Comparison of ENCODE assay signal across 14 cellular contexts in the genomic region with DNA sequence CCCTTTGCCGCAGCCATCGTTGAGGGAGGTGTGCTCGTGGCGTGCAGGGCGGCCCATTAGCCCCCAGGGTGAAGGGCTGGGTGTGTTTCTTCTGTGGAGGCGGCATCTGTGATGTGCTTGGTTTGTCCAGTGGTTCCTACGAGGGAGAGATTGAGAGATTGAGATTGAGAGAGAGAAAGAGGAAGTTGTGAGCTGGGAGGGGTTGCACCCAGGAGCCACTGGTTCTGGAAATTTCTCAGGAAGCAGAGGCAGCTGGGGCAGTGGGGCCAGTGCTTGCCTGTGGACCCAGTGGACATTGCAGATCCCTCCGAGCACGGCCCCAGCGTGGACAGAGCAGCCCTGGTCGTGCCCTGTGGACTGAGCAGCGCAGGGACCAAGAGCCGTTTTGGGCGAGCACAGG.
DNase-seq lines count a peak whose midpoint lies in the region; ATAC-seq and TF ChIP-seq lines count a peak whose summit lies in the region.
"Had no signal": no experiment of that assay in that cellular context is flagged by ENCODE, and none has a peak within 500 bp of the region (broad histone marks: within the 10 kb centered on the region; RNA-seq: fewer than 3 reads in every experiment).

No MANE protein-coding gene starts in this region.

- TF ChIP-seq CTCF in brain (conservative IDR thresholded peaks at IDR 0.05) (no peak), foreskin fibroblast (IDR thresholded peaks at IDR 0.05; ENCODE audit: low read depth, low read length) (no peak), body of pancreas (IDR thresholded peaks at IDR 0.05) (no peak)

- no peak overlapping the region for H3K14ac ChIP-seq in neuronal stem cell (ENCODE audit: low read length)

- H3K4me1 ChIP-seq in neuronal stem cell (ENCODE audit: control insufficient read depth in 2 of 2, insufficient read depth in 1 of 2, low read depth in 1 of 2, low read length in 2 of 2) = no peaks in the 10 kb centered on the region
- peaks cover 22% of the 10 kb centered on the region for H3K4me1 ChIP-seq in body of pancreas
- H3K4me1 ChIP-seq: A549 had no signal

- H3K36me3 ChIP-seq in neuronal stem cell (replicated peaks in 1 of 2; ENCODE audit: control insufficient read depth in 2 of 2, insufficient read depth in 2 of 2, low read length in 2 of 2) (peaks cover 31 to 88% of the 10 kb centered on the region in 2 donors), body of pancreas (replicated peaks in 1 of 2; ENCODE audit: insufficient read depth in 1 of 2, low read depth in 2 of 2) (no peaks in the 10 kb centered on the region)

- peaks cover 24% of the 10 kb centered on the region for H3K4me1 Mint-ChIP-seq in activated CD4-positive, alpha-beta T cell treated with anti-CD3 and anti-CD28 coated beads for 36 hours
- peaks cover 10% of the 10 kb centered on the region for H3K4me1 Mint-ChIP-seq in brain
- H3K4me1 Mint-ChIP-seq: mesothelial cell of epicardium had no signal

- H2AFZ ChIP-seq in neuronal stem cell (ENCODE audit: low read length) = no peak overlapping the region

- H3K79me1 ChIP-seq in neuronal stem cell (ENCODE audit: low read depth, low read length) = peaks cover 9% of the 10 kb centered on the region

- no peaks in the 10 kb centered on the region for H3K27me3 ChIP-seq in neuronal stem cell (ENCODE audit: control insufficient read depth in 3 of 3, insufficient read depth in 3 of 3, low read depth in 1 of 3, low read length in 3 of 3)
- H3K27me3 ChIP-seq in body of pancreas = no peaks in the 10 kb centered on the region
- H3K27me3 ChIP-seq: tibial artery had no signal

- H3K9me3 Mint-ChIP-seq in activated CD4-positive, alpha-beta T cell treated with anti-CD3 and anti-CD28 coated beads for 36 hours (ENCODE audit: low read depth) = no peaks in the 10 kb centered on the region
- H3K9me3 Mint-ChIP-seq in brain = no peaks in the 10 kb centered on the region
- H3K9me3 Mint-ChIP-seq: mesothelial cell of epicardium had no signal

- peaks cover 23% of the 10 kb centered on the region for H3K36me3 Mint-ChIP-seq in activated CD4-positive, alpha-beta T cell treated with anti-CD3 and anti-CD28 coated beads for 36 hours (ENCODE audit: low read depth)
- peaks cover 39% of the 10 kb centered on the region for H3K36me3 Mint-ChIP-seq in brain

- CTCF ChIA-PET in activated CD4-positive, alpha-beta T cell treated with anti-CD3 and anti-CD28 coated beads for 36 hours (lab: Charles Lee) = interaction anchor here (0.8 kb wide), 1 partner anchor 243 kb away, joined by 3 read pairs; no protein-coding TSS in a partner anchor

- DNase-seq in activated CD4-positive, alpha-beta T cell treated with anti-CD3 and anti-CD28 coated beads for 36 hours = no peak
- DNase-seq in activated CD4-positive, alpha-beta T cell treated with anti-CD3 and anti-CD28 coated beads for 1 hour = no peak
- DNase-seq in MV-4-11 (lab: John Stamatoyannopoulos, UW) (peak; percentile 57), neuronal stem cell (ENCODE audit: low spot score) (no peak), foreskin fibroblast (no peak), body of pancreas (no peak)
- DNase-seq: hippocampal formation, NCI-H1417, NCI-H748 treated with DMSO at 0.1 percent for 48 hours had no signal

- H2BK120ac ChIP-seq in neuronal stem cell (ENCODE audit: low read depth, low read length) = no peak overlapping the region

- no peak overlapping the region for H3K9ac ChIP-seq in neuronal stem cell (ENCODE audit: low read depth, low read length, poor library complexity)

- POLR2A ChIA-PET in activated CD4-positive, alpha-beta T cell treated with anti-CD3 and anti-CD28 coated beads for 36 hours (lab: Charles Lee) = no interaction called here

- no peak overlapping the region for H3K4me3 Mint-ChIP-seq in activated CD4-positive, alpha-beta T cell treated with anti-CD3 and anti-CD28 coated beads for 36 hours
- H3K4me3 Mint-ChIP-seq in brain = no peak overlapping the region
- H3K4me3 Mint-ChIP-seq: mesothelial cell of epicardium had no signal

- H2AK5ac ChIP-seq in neuronal stem cell (ENCODE audit: low read depth, low read length) = peak overlapping the region; percentile 43

- H4K8ac ChIP-seq in neuronal stem cell (ENCODE audit: low read depth, low read length) = no peak overlapping the region

- H3K9me3 ChIP-seq in neuronal stem cell (replicated peaks in 1 of 2; ENCODE audit: control insufficient read depth in 2 of 2, insufficient read depth in 1 of 2, low read depth in 1 of 2, low read length in 2 of 2) (no peaks in the 10 kb centered on the region), body of pancreas (no peaks in the 10 kb centered on the region)
- H3K9me3 ChIP-seq: A549, tibial artery had no signal

- H3K4ac ChIP-seq in neuronal stem cell (ENCODE audit: low read length) = no peak overlapping the region

- H3K4me3 ChIP-seq in neuronal stem cell (ENCODE audit: low read length in 2 of 2) = no peak overlapping the region
- H3K4me3 ChIP-seq in foreskin fibroblast (ENCODE audit: low read depth in 1 of 2, low read length in 2 of 2) = no peak overlapping the region
- H3K4me3 ChIP-seq in body of pancreas = no peak overlapping the region
- H3K4me3 ChIP-seq: A549, tibial artery had no signal

- H3K23ac ChIP-seq in neuronal stem cell (ENCODE audit: low read depth, low read length, poor library complexity) = no peak overlapping the region

- H2BK15ac ChIP-seq in neuronal stem cell (ENCODE audit: low read length) = no peak overlapping the region

- intact Hi-C loops in activated CD4-positive, alpha-beta T cell treated with anti-CD3 and anti-CD28 coated beads for 36 hours (cut with DNase I, micrococcal nuclease) = loop anchor here in 1 of 2 experiments (10.0 kb wide), 1 partner anchor 247 kb away; no protein-coding TSS in a partner anchor
- intact Hi-C loops in body of pancreas (cut with DNase I) = loop anchor here (10.0 kb wide), 1 partner anchor 127 kb away; no protein-coding TSS in a partner anchor

- no peak overlapping the region for H3K18ac ChIP-seq in neuronal stem cell (ENCODE audit: low read length)

- H3K27ac ChIP-seq in neuronal stem cell (replicated peaks; ENCODE audit: low read length) (no peak overlapping the region), body of pancreas (no peak overlapping the region)
- H3K27ac ChIP-seq: A549, tibial artery had no signal

- H3K27me3 Mint-ChIP-seq in activated CD4-positive, alpha-beta T cell treated with anti-CD3 and anti-CD28 coated beads for 36 hours = no peaks in the 10 kb centered on the region
- H3K27me3 Mint-ChIP-seq in brain = peaks cover 3% of the 10 kb centered on the region

- no peak overlapping the region for H2BK5ac ChIP-seq in neuronal stem cell (ENCODE audit: low read length)

- ATAC-seq in activated CD4-positive, alpha-beta T cell treated with anti-CD3 and anti-CD28 coated beads for 36 hours = no peak
- ATAC-seq in GM18907 (IDR thresholded peaks at IDR 0.05; ENCODE audit: unreplicated experiment) = no peak
- ATAC-seq in body of pancreas = no peak
- ATAC-seq: A549 had no signal

- no peak overlapping the region for H3K4me2 ChIP-seq in neuronal stem cell (ENCODE audit: insufficient read depth, low read length, poor library complexity, severe bottlenecking)
- H3K4me2 ChIP-seq: A549 had no signal

- WGBS in neuronal stem cell (ENCODE audit: extremely low coverage in 2 of 2, insufficient read length in 2 of 2, insufficient replicate concordance in 1 of 2), 2 donors = no CpG with 5 or more reads among the region's 14 CpGs
- 79 to 82% methylated on average over 14 of the region's 14 CpGs for WGBS in body of pancreas, 2 donors

- H2BK12ac ChIP-seq in neuronal stem cell (ENCODE audit: low read length) = no peak overlapping the region

- no peak overlapping the region for H4K91ac ChIP-seq in neuronal stem cell (ENCODE audit: low read depth, low read length, poor library complexity)

- peak overlapping the region; percentile 5 for H3K27ac Mint-ChIP-seq in activated CD4-positive, alpha-beta T cell treated with anti-CD3 and anti-CD28 coated beads for 36 hours
- peak overlapping the region in 3 of 5 experiments; percentile 26 to 79 (median 48) for H3K27ac Mint-ChIP-seq in brain
- H3K27ac Mint-ChIP-seq: mesothelial cell of epicardium had no signal

- TF ChIP-seq POLR2A in body of pancreas (IDR thresholded peaks at IDR 0.05) = no peak
